Comparison of ENCODE assay signal across 28 cellular contexts in genomic region chr5:42804717-42805339, GRCh38. TPM values are rescaled to one million over a fixed set of nuclear protein-coding genes. Genes with fewer than 3 reads are reported as not detected.
DNase-seq lines count a peak whose midpoint lies in the region; ATAC-seq, FAIRE-seq and TF ChIP-seq lines count a peak whose summit lies in the region.
"Had no signal": no experiment of that assay in that cellular context is flagged by ENCODE, and none has a peak within 500 bp of the region (broad histone marks: within the 10 kb centered on the region; RNA-seq: fewer than 3 reads in every experiment).

No MANE protein-coding gene starts in this region.

- DNase-seq in SK-N-MC (ENCODE audit: low read depth, low spot score) (no peak), K562 (ENCODE audit: extremely low read depth in 1 of 4, low spot score in 3 of 4) (no peak), transverse colon (no peak), activated T-cell treated with anti-CD3 and anti-CD28 coated beads for 4 hours (no peak), psoas muscle (no peak), head of caudate nucleus (no peak)
- DNase-seq: 8988T; ACHN; BE2C; C1 segment of cervical spinal cord; CD4-positive, alpha-beta memory T cell; CD4-positive, CD25-positive, alpha-beta regulatory T cell; CD8-positive, alpha-beta memory T cell; COR-L47; DMS 273 treated with DMSO at 0.1 percent for 48 hours; DMS153; DMS53; DMS79; DND-41; EL; GDM1 had no signal

- 48% methylated on average over 4 of the region's 4 CpGs for WGBS in K562 (ENCODE audit: insufficient coverage, low coverage, missing lambda C conversion rate)
- WGBS in transverse colon (ENCODE audit: low coverage in 1 of 2), 2 donors: 92 to 94% methylated on average over 4 of the region's 4 CpGs
- 97 to 98% (median 98%) methylated on average over 4 of the region's 4 CpGs for WGBS in psoas muscle, 3 donors

- peaks cover 84% of the 10 kb centered on the region for H3K36me3 ChIP-seq in SK-N-MC (ENCODE audit: insufficient read depth, low read length)
- no peaks in the 10 kb centered on the region for H3K36me3 ChIP-seq in K562 (ENCODE audit: control insufficient read depth, insufficient read depth, low read length)
- peaks cover 0 to 53% (median 8%) of the 10 kb centered on the region in 4 donors for H3K36me3 ChIP-seq in transverse colon
- H3K36me3 ChIP-seq in psoas muscle (ENCODE audit: insufficient read depth in 1 of 2, low read depth in 1 of 2): peaks cover 7 to 86% of the 10 kb centered on the region in 2 donors
- H3K36me3 ChIP-seq: BE2C, BLaER1 had no signal

- no peak overlapping the region for H3K9ac ChIP-seq in SK-N-MC (ENCODE audit: insufficient read length)
- no peak overlapping the region for H3K9ac ChIP-seq in K562 (ENCODE audit: insufficient read depth in 1 of 2, low read depth in 2 of 2, low read length in 2 of 2)
- H3K9ac ChIP-seq: BLaER1 had no signal

- intact Hi-C loops in K562 (cut with micrococcal nuclease) (loop anchor here (5.0 kb wide), 1 partner anchor 82 kb away; no protein-coding TSS in a partner anchor), transverse colon (cut with DNase I; ENCODE audit: low total_unique reads) (no loop called here), psoas muscle (cut with DNase I) (no loop called here), head of caudate nucleus (cut with DNase I) (loop anchor here (5.0 to 10.0 kb wide), 2 partner anchors 52 to 80 kb away; no protein-coding TSS in a partner anchor)

- CTCF ChIA-PET in K562 (lab: Yijun Ruan, JAX; ENCODE audit: low intra/inter-chr PET ratio): no interaction called here

- FAIRE-seq in K562 (lab: Jason Lieb, UNC): no peak
- FAIRE-seq in islet of Langerhans (lab: Jason Lieb, UNC): peak; percentile 9
- FAIRE-seq: GM12878, GM12892, GM18507 had no signal

- no peak overlapping the region for H2AFZ ChIP-seq in K562 (ENCODE audit: low read depth, low read length)

- H3K4me2 ChIP-seq in K562 (ENCODE audit: insufficient read depth, low read length): no peak overlapping the region
- H3K4me2 ChIP-seq: BLaER1 had no signal

- no TSS peak for BruUV-seq in K562 (replicated peaks; lab: Mats Ljungman, UMichigan)

- TF ChIP-seq RAD21 in K562 (CRISPR knock-in tag; conservative IDR thresholded peaks at IDR 0.05 in 1 of 2, IDR thresholded peaks at IDR 0.05 in 1 of 2): no peak

- no peaks in the 10 kb centered on the region for H3K79me2 ChIP-seq in K562 (ENCODE audit: control insufficient read depth, insufficient read depth, low read length)

- TF ChIP-seq POLR2A in K562 (conservative IDR thresholded peaks at IDR 0.05) (no peak), transverse colon (IDR thresholded peaks at IDR 0.05) (peak; percentile 6)

- TF ChIP-seq CTCF in K562 (IDR thresholded peaks at IDR 0.05 in 2 of 3, conservative IDR thresholded peaks at IDR 0.05 in 1 of 3; ENCODE audit: insufficient read depth in 2 of 3, low read depth in 1 of 3, low read length in 3 of 3): no peak
- TF ChIP-seq CTCF in transverse colon (IDR thresholded peaks at IDR 0.05): no peak
- TF ChIP-seq CTCF in psoas muscle (IDR thresholded peaks at IDR 0.05): no peak

- ATAC-seq in K562 (no peak), psoas muscle (no peak)
- ATAC-seq: GM12878 had no signal

- POLR2A ChIA-PET in K562 (lab: Yijun Ruan, JAX): interaction anchor here (0.5 kb wide), 1 partner anchor 74 kb away, joined by 3 read pairs; no protein-coding TSS in a partner anchor

- H3K9me3 ChIP-seq in SK-N-MC (ENCODE audit: low read depth, low read length) (no peaks in the 10 kb centered on the region), K562 (replicated peaks; ENCODE audit: control insufficient read depth, insufficient read depth, low read depth, low read length) (no peaks in the 10 kb centered on the region), transverse colon (no peaks in the 10 kb centered on the region), psoas muscle (no peaks in the 10 kb centered on the region)
- H3K9me3 ChIP-seq: BE2C, BLaER1 had no signal

- no peaks in the 10 kb centered on the region for H3K4me1 ChIP-seq in K562 (replicated peaks in 1 of 2; ENCODE audit: control insufficient read depth in 2 of 2, insufficient read depth in 2 of 2, low read length in 2 of 2)
- H3K4me1 ChIP-seq in transverse colon: peaks cover 0 to 18% (median 3%) of the 10 kb centered on the region in 4 donors
- peaks cover 25% of the 10 kb centered on the region for H3K4me1 ChIP-seq in psoas muscle
- H3K4me1 ChIP-seq: BE2C, BLaER1 had no signal

- H3K27me3 ChIP-seq in K562 (ENCODE audit: control insufficient read depth in 2 of 2, insufficient read depth in 2 of 2, low read length in 2 of 2) (no peaks in the 10 kb centered on the region), transverse colon (no peaks in the 10 kb centered on the region), psoas muscle (ENCODE audit: insufficient read depth in 3 of 3, low read length in 2 of 3) (no peaks in the 10 kb centered on the region)
- H3K27me3 ChIP-seq: BLaER1 had no signal

- H3K4me3 ChIP-seq in SK-N-MC: no peak overlapping the region
- H3K4me3 ChIP-seq in K562: no peak overlapping the region
- no peak overlapping the region for H3K4me3 ChIP-seq in transverse colon
- no peak overlapping the region for H3K4me3 ChIP-seq in psoas muscle
- H3K4me3 ChIP-seq: BLaER1, GM12878 had no signal

- H3K9me1 ChIP-seq in K562 (ENCODE audit: control insufficient read depth, insufficient read depth, low read length): no peaks in the 10 kb centered on the region

- H3K27ac ChIP-seq in SK-N-MC: 0 out of 2 replicates have a peak overlapping the region, but pooled peaks have one; percentile 35
- H3K27ac ChIP-seq in K562 (ENCODE audit: extremely low read depth, low read depth, low read length): no peak overlapping the region
- no peak overlapping the region for H3K27ac ChIP-seq in transverse colon
- no peak overlapping the region for H3K27ac ChIP-seq in psoas muscle
- H3K27ac ChIP-seq: BLaER1 had no signal

- TF ChIP-seq EP300 in K562 (IDR thresholded peaks at IDR 0.05; ENCODE audit: low read length): no peak
- TF ChIP-seq EP300 in transverse colon (IDR thresholded peaks at IDR 0.05; ENCODE audit: low read depth): no peak

- no peaks in the 10 kb centered on the region for H4K20me1 ChIP-seq in K562 (replicated peaks; ENCODE audit: control insufficient read depth, insufficient read depth, low read length)
- H4K20me1 ChIP-seq: BLaER1 had no signal

- in situ Hi-C loops in K562 (cut with MboI) (no loop called here), transverse colon (cut with MboI; ENCODE audit: low pct_ligation_motif_present in 1 of 4, low pct_unique_long_range_greater_than_20kb in 1 of 4, low sequenced_read_pairs in 3 of 4) (no loop called here)

TF ChIP-seq in K562, 482 proteins besides CTCF, POLR2A, EP300 and RAD21:
- TF ChIP-seq KLF16 (IDR thresholded peaks at IDR 0.05): no peak
- TF ChIP-seq POLR2AphosphoS2 (IDR thresholded peaks at IDR 0.05; ENCODE audit: low read length): no peak
- no peak for TF ChIP-seq ZNF764 (CRISPR knock-in tag; IDR thresholded peaks at IDR 0.05; ENCODE audit: low read depth)
- TF ChIP-seq C11orf30 (IDR thresholded peaks at IDR 0.05; ENCODE audit: low read depth): 0 out of 2 replicates have a peak, but pooled peaks have one; percentile 24
- TF ChIP-seq ZNF316 (IDR thresholded peaks at IDR 0.05): peak; percentile 37

RNA-seq across cellular contexts. Expression of gene SELENOP, which starts 6.9 kb away (rescaled TPM):
- total RNA-seq in K562 (2011; cell fraction: chromatin; rRNA removed; ENCODE audit: low replicate concordance): 2.3 and 8.7 TPM in 2 replicates
- total RNA-seq in K562 (2011; cell fraction: nucleolus; rRNA removed): 0.67 and 3.2 TPM in 2 replicates
- total RNA-seq in K562 (2011; cell fraction: nucleoplasm; rRNA removed): 4.3 and 4.7 TPM in 2 replicates
- total RNA-seq in K562 (2014; rRNA removed) (3.3 and 5.6 TPM in 2 replicates), K562 (2014; rRNA removed; fragmentation: Illumina TruSeq; extraction: Trizol) (4.2 and 4.5 TPM in 2 replicates), K562 (2015; rRNA removed; fragmentation: Illumina TruSeq; extraction: Trizol) (5.2 and 6.3 TPM in 2 replicates), K562 (2021) (6.0 and 6.2 TPM in 2 replicates), transverse colon (1,000 to 10,000 TPM in 1 of 4 donors, 100 to 1,000 TPM in 3; 129 to 1,504 (median 872) TPM), psoas muscle (100 to 1,000 TPM in 2 of 4 donors, 10 to 100 TPM in 2; 88.4 to 155 (median 99.5) TPM)
- polyA plus RNA-seq in K562 (2011; rRNA removed) (3.2 and 4.3 TPM in 2 replicates), K562 (2014; fragmentation: Illumina TruSeq; extraction: Trizol) (4.5 TPM in 2 replicates), K562 (2014; fragmentation: Nextera tagmentation; extraction: Ambion mirVana) (1 to 10 TPM; 4.4 to 5.8 TPM), K562 (2014; rRNA removed) (3.9 and 5.6 TPM in 2 replicates), psoas muscle (100 to 1,000 TPM in 1 of 3 donors, 10 to 100 TPM in 2; 34.3 to 152 (median 70.8) TPM)
- 2.1 and 2.5 TPM in 2 replicates for polyA plus RNA-seq in K562 (2011; cell fraction: cytosol; rRNA removed)
- 1.9 and 2.5 TPM in 2 replicates for polyA plus RNA-seq in K562 (2011; cell fraction: nucleus; rRNA removed)
- polyA plus RNA-seq in K562 (2012): 5.5 and 10.3 TPM in 2 replicates
- polyA minus RNA-seq in K562 (2011; rRNA and poly(A)+ RNA removed): 1.8 and 3.9 TPM in 2 replicates
- 1.2 and 4.0 TPM in 2 replicates for polyA minus RNA-seq in K562 (2011; cell fraction: cytosol; rRNA and poly(A)+ RNA removed)
- 1.5 and 3.6 TPM in 2 replicates for polyA minus RNA-seq in K562 (2011; cell fraction: nucleus; rRNA and poly(A)+ RNA removed)
- total RNA-seq: Daoy had no signal
- polyA plus RNA-seq: CD8-positive, alpha-beta memory T cell had no signal

RNA-seq across cellular contexts. Expression of gene CCDC152, which starts 48.2 kb away (rescaled TPM):
- 0.39 and 2.3 TPM in 2 replicates for total RNA-seq in K562 (2011; cell fraction: chromatin; rRNA removed; ENCODE audit: low replicate concordance)
- 0.50 and 0.66 TPM in 2 replicates for total RNA-seq in K562 (2011; cell fraction: nucleolus; rRNA removed)
- 1.2 and 2.2 TPM in 2 replicates for total RNA-seq in K562 (2011; cell fraction: nucleoplasm; rRNA removed)
- total RNA-seq in K562 (2014; rRNA removed) (3.0 and 3.6 TPM in 2 replicates), K562 (2014; rRNA removed; fragmentation: Illumina TruSeq; extraction: Trizol) (7.3 and 7.8 TPM in 2 replicates), K562 (2015; rRNA removed; fragmentation: Illumina TruSeq; extraction: Trizol) (3.8 and 4.5 TPM in 2 replicates), K562 (2021) (4.7 and 5.1 TPM in 2 replicates), transverse colon (under 1 TPM in 1 of 4 donors, not detected in 3; 0.48 TPM), psoas muscle (under 1 TPM; 0.34 to 0.88 (median 0.55) TPM)
- polyA plus RNA-seq in K562 (2011; rRNA removed) (1.3 and 2.5 TPM in 2 replicates), K562 (2014; fragmentation: Illumina TruSeq; extraction: Trizol) (5.4 and 6.7 TPM in 2 replicates), K562 (2014; fragmentation: Nextera tagmentation; extraction: Ambion mirVana) (10 to 100 TPM; 11.0 to 11.6 TPM), K562 (2014; rRNA removed) (3.9 and 4.0 TPM in 2 replicates), psoas muscle (under 1 TPM; 0.21 to 0.60 (median 0.30) TPM)
- 0.44 and 0.48 TPM in 2 replicates for polyA plus RNA-seq in K562 (2011; cell fraction: cytosol; rRNA removed)
- polyA plus RNA-seq in K562 (2011; cell fraction: nucleus; rRNA removed): 0.34 and 0.57 TPM in 2 replicates
- 7.2 and 11.7 TPM in 2 replicates for polyA plus RNA-seq in K562 (2012)
- polyA minus RNA-seq in K562 (2011; rRNA and poly(A)+ RNA removed): 1.0 and 1.4 TPM in 2 replicates
- polyA minus RNA-seq in K562 (2011; cell fraction: cytosol; rRNA and poly(A)+ RNA removed): 0.38 TPM in 1 of 2 replicates, not detected in the other
- polyA minus RNA-seq in K562 (2011; cell fraction: nucleus; rRNA and poly(A)+ RNA removed): 0.67 TPM in 2 replicates
- total RNA-seq: G401 had no signal

Comparison
In these comparisons a context has a peak if more than half of its experiments do, and no peak if none do; other contexts are left out.
1. RNA of gene SELENOP, which starts 6.9 kb away (total RNA-seq): 129 to 1,504 TPM in transverse colon and 88.4 to 155 TPM in psoas muscle; 0.67 to 8.7 TPM in K562; every median in the first group is over 4 times any median in the second.
2. intact Hi-C loops: an anchor here in K562 (5.0 kb wide) and head of caudate nucleus (5.0 to 10.0 kb wide); none called in transverse colon and psoas muscle.